ENCODE assay signal across 3 cellular contexts in the genomic region with DNA sequence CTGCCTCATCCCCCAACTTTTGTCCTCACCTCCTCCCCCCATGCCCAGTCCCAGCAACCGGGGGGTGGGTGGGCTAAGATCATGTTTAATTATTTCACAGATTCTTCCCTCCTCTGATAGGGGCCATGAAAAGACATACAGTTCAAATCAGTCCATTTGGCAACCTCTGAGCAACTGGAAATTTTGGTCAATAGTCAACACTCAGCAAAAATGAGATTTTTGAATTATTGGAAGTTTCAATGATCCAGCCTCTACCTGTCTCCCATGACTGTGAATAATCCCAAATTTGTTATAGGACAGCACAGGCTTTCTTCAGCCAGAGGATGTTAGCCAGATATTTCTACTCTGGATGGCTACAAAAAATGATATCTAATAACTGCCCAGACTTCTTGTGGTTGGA.
A peak's percentile ranks its signal among the peaks of the same experiment; 100 is the strongest.
TF ChIP-seq lines count a peak whose summit lies in the region.

No MANE protein-coding gene starts in this region.

TF ChIP-seq in HepG2, 621 proteins besides CTCF, POLR2A, EP300 and RAD21:
- no peak for TF ChIP-seq ZNF326 (CRISPR knock-in tag; IDR thresholded peaks at IDR 0.05; ENCODE audit: borderline replicate concordance)
- peak; percentile 30; the same call in 1 of the 2 replicates for TF ChIP-seq MAFF (IDR thresholded peaks at IDR 0.05; ENCODE audit: low read depth, low read length)
- TF ChIP-seq MAFK (conservative IDR thresholded peaks at IDR 0.05 in 1 of 2, IDR thresholded peaks at IDR 0.05 in 1 of 2; ENCODE audit: low read length in 2 of 2) = peak; percentile 62 to 67

TF ChIP-seq in A549, 52 proteins besides CTCF, POLR2A, EP300 and RAD21:
- TF ChIP-seq ZNF302 (CRISPR knock-in tag; IDR thresholded peaks at IDR 0.05) (no peak), MAFK (IDR thresholded peaks at IDR 0.05; ENCODE audit: partially characterized antibody) (peak; percentile 39), KDM1A (IDR thresholded peaks at IDR 0.05; ENCODE audit: low read depth) (no peak), TP53 (CRISPR knock-in tag; IDR thresholded peaks at IDR 0.05) (no peak), NPAS2 (CRISPR knock-in tag; IDR thresholded peaks at IDR 0.05; ENCODE audit: borderline replicate concordance) (no peak), FOSL2 (IDR thresholded peaks at IDR 0.05) (no peak), FOSL2 (CRISPR knock-in tag; IDR thresholded peaks at IDR 0.05) (no peak)
- TF ChIP-seq, protein P1, sequence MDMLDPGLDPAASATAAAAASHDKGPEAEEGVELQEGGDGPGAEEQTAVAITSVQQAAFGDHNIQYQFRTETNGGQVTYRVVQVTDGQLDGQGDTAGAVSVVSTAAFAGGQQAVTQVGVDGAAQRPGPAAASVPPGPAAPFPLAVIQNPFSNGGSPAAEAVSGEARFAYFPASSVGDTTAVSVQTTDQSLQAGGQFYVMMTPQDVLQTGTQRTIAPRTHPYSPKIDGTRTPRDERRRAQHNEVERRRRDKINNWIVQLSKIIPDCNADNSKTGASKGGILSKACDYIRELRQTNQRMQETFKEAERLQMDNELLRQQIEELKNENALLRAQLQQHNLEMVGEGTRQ (IDR thresholded peaks at IDR 0.05) = no peak

TF ChIP-seq in IMR-90, 13 proteins besides CTCF, POLR2A, EP300 and RAD21:
- TF ChIP-seq MAFK (IDR thresholded peaks at IDR 0.05; ENCODE audit: low read depth, low read length) = 0 out of 2 replicates have a peak, but pooled peaks have one; percentile 6
- no peak for TF ChIP-seq CEBPB (IDR thresholded peaks at IDR 0.05; ENCODE audit: low read depth, low read length)
- TF ChIP-seq, protein P1 (IDR thresholded peaks at IDR 0.05; ENCODE audit: low read depth, low read length) = no peak
